In genomic region chr2:74199871-74200305, GRCh38 we compare ENCODE assay signal across 8 cellular contexts. TPM values are rescaled to one million over a fixed set of nuclear protein-coding genes. Genes with fewer than 3 reads are reported as not detected.
A peak's percentile ranks its signal among the peaks of the same experiment; 100 is the strongest.
DNase-seq lines count a peak whose midpoint lies in the region; ATAC-seq and TF ChIP-seq lines count a peak whose summit lies in the region.

No MANE protein-coding gene starts in this region.

- H3K4me3 ChIP-seq in MG63: peak overlapping the region; percentile 100
- H3K4me3 ChIP-seq in mesodermal cell (ENCODE audit: extremely low read depth, insufficient read depth, low read length, poor library complexity, severe bottlenecking): peak overlapping the region; percentile 87
- no peak overlapping the region for H3K4me3 ChIP-seq in thyroid gland (replicated peaks in 1 of 3)
- peak overlapping the region in 1 of 2 donors; percentile 82 for H3K4me3 ChIP-seq in prostate gland

- no peak for ATAC-seq in CD4-positive, alpha-beta T cell (ENCODE audit: poor library complexity)
- no peak for ATAC-seq in HG02938 (IDR thresholded peaks at IDR 0.05; ENCODE audit: unreplicated experiment)

- no peak for TF ChIP-seq CTCF in CD4-positive, alpha-beta T cell (IDR thresholded peaks at IDR 0.05)
- no peak for TF ChIP-seq CTCF in thyroid gland (IDR thresholded peaks at IDR 0.05)
- no peak for TF ChIP-seq CTCF in prostate gland (IDR thresholded peaks at IDR 0.05)

- H3K27ac ChIP-seq in CD4-positive, alpha-beta T cell (ENCODE audit: low read depth, low read length): no peak overlapping the region
- H3K27ac ChIP-seq in mesodermal cell (ENCODE audit: low read depth, low read length, severe bottlenecking) (peak overlapping the region; percentile 100), thyroid gland (no peak overlapping the region), prostate gland (peak overlapping the region in 1 of 2 donors; percentile 2)

- peaks cover 40% of the 10 kb centered on the region for H3K4me1 Mint-ChIP-seq in CD4-positive, alpha-beta T cell (ENCODE audit: low read depth)

- no peaks in the 10 kb centered on the region for H3K27me3 Mint-ChIP-seq in CD4-positive, alpha-beta T cell

- CTCF ChIA-PET in CD4-positive, alpha-beta T cell (lab: Charles Lee): interaction anchor here (0.9 to 3.8 kb wide), 3 partner anchors 12 to 74 kb away, joined by 4 to 35 read pairs (median 5); partner anchors contain the start of gene MOB1A

- peaks cover 54% of the 10 kb centered on the region for H3K36me3 ChIP-seq in MG63
- peaks cover 39% of the 10 kb centered on the region for H3K36me3 ChIP-seq in mesodermal cell (ENCODE audit: control insufficient read depth, insufficient read depth, low read length)
- no peaks in the 10 kb centered on the region for H3K36me3 ChIP-seq in thyroid gland
- H3K36me3 ChIP-seq in prostate gland: no peaks in the 10 kb centered on the region

- H3K9me3 Mint-ChIP-seq in CD4-positive, alpha-beta T cell: no peaks in the 10 kb centered on the region

- H3K4me3 Mint-ChIP-seq in CD4-positive, alpha-beta T cell: peak overlapping the region; percentile 94

- no peaks in the 10 kb centered on the region for H3K9me3 ChIP-seq in CD4-positive, alpha-beta T cell (ENCODE audit: control insufficient read depth, low read length)
- H3K9me3 ChIP-seq in MG63 (no peaks in the 10 kb centered on the region), mesodermal cell (ENCODE audit: control insufficient read depth, low read length) (no peaks in the 10 kb centered on the region), thyroid gland (no peaks in the 10 kb centered on the region), prostate gland (no peaks in the 10 kb centered on the region)

- H3K27ac Mint-ChIP-seq in CD4-positive, alpha-beta T cell: peak overlapping the region; percentile 93

- WGBS in mesodermal cell (ENCODE audit: insufficient coverage in 2 of 2), 2 experiments: 7 to 13% methylated on average over 6 to 8 of the region's 8 CpGs
- WGBS in thyroid gland, 2 donors: 49 to 55% methylated on average over 8 of the region's 8 CpGs
- WGBS in prostate gland: 57% methylated on average over 8 of the region's 8 CpGs

- TF ChIP-seq POLR2A in thyroid gland (IDR thresholded peaks at IDR 0.05): no peak
- TF ChIP-seq POLR2A in prostate gland (IDR thresholded peaks at IDR 0.05): no peak

- POLR2A ChIA-PET in CD4-positive, alpha-beta T cell (lab: Charles Lee): interaction anchor here (0.5 to 5.0 kb wide), 5 partner anchors 16 to 311 kb away, joined by 3 to 105 read pairs (median 5); partner anchors contain the start of genes MOB1A and WBP1

- H3K36me3 Mint-ChIP-seq in CD4-positive, alpha-beta T cell (ENCODE audit: low read depth): peaks cover 9% of the 10 kb centered on the region

- no peaks in the 10 kb centered on the region for H3K27me3 ChIP-seq in CD4-positive, alpha-beta T cell (ENCODE audit: control insufficient read depth, insufficient read depth, low read length)
- H3K27me3 ChIP-seq in MG63 (no peaks in the 10 kb centered on the region), thyroid gland (no peaks in the 10 kb centered on the region), prostate gland (replicated peaks; ENCODE audit: insufficient read depth) (no peaks in the 10 kb centered on the region)

- no peak for DNase-seq in CD4-positive, alpha-beta T cell
- no peak for DNase-seq in MG63
- DNase-seq in astrocyte of the hippocampus (ENCODE audit: low read depth, low spot score): peak; percentile 18
- DNase-seq in thyroid gland: no peak
- no peak for DNase-seq in NCI-H1092 treated with DMSO at 0.1 percent for 48 hours (lab: John Stamatoyannopoulos, UW)
- DNase-seq in prostate gland (ENCODE audit: low spot score): no peak

- intact Hi-C loops in CD4-positive, alpha-beta T cell (cut with DNase I, micrococcal nuclease): loop anchor here in 1 of 2 experiments (1.0 to 2.0 kb wide), 2 partner anchors 22 to 193 kb away; partner anchors contain the start of gene MOB1A
- intact Hi-C loops in thyroid gland (cut with DNase I) (no loop called here), prostate gland (cut with DNase I) (no loop called here)

- H3K4me1 ChIP-seq in mesodermal cell (ENCODE audit: control insufficient read depth, insufficient read depth, low read length, poor library complexity, severe bottlenecking) (peaks cover 8% of the 10 kb centered on the region), thyroid gland (peaks cover 3 to 8% of the 10 kb centered on the region in 2 donors), prostate gland (replicated peaks) (peaks cover 4% of the 10 kb centered on the region)

RNA-seq across cellular contexts. Expression of gene MTHFD2, which starts 1.5 kb away (rescaled TPM):
- total RNA-seq in CD4-positive, alpha-beta T cell: 10 to 100 TPM; 18.6 to 21.6 TPM
- total RNA-seq in MG63 (2014; rRNA removed; shearing (Covaris generic); ENCODE audit: low replicate concordance): 445 and 448 TPM in 2 replicates
- 167 TPM for polyA plus RNA-seq in mesodermal cell (2013, experiment 1 of 2)
- 190 TPM for polyA plus RNA-seq in mesodermal cell (2013, experiment 2 of 2)
- total RNA-seq in thyroid gland (10 to 100 TPM in 3 of 4 donors, 1 to 10 TPM in 1; 9.0 to 34.8 (median 20.9) TPM), prostate gland (10 to 100 TPM; 16.9 to 25.6 TPM)

RNA-seq across cellular contexts. Expression of gene MOB1A, which starts 21.2 kb away (rescaled TPM):
- total RNA-seq in CD4-positive, alpha-beta T cell: 100 to 1,000 TPM; 150 to 159 TPM
- total RNA-seq in MG63 (2014; rRNA removed; shearing (Covaris generic); ENCODE audit: low replicate concordance): 95.6 and 187 TPM in 2 replicates
- 67.6 TPM for polyA plus RNA-seq in mesodermal cell (2013, experiment 1 of 2)
- polyA plus RNA-seq in mesodermal cell (2013, experiment 2 of 2): 69.7 TPM
- total RNA-seq in thyroid gland (100 to 1,000 TPM in 3 of 4 donors, 10 to 100 TPM in 1; 92.4 to 117 (median 106) TPM), prostate gland (10 to 100 TPM; 71.3 to 72.0 TPM)

RNA-seq across cellular contexts. Expression of gene BOLA3, which starts 52.2 kb away (rescaled TPM):
- 10 to 100 TPM; 11.4 to 12.9 TPM for total RNA-seq in CD4-positive, alpha-beta T cell
- total RNA-seq in MG63 (2014; rRNA removed; shearing (Covaris generic); ENCODE audit: low replicate concordance): 132 and 206 TPM in 2 replicates
- polyA plus RNA-seq in mesodermal cell (2013, experiment 1 of 2): 63.5 TPM
- polyA plus RNA-seq in mesodermal cell (2013, experiment 2 of 2): 67.9 TPM
- total RNA-seq in thyroid gland (10 to 100 TPM; 16.4 to 94.2 (median 78.6) TPM), prostate gland (10 to 100 TPM; 50.0 to 77.5 TPM)

Comparison
In these comparisons a context has a peak if more than half of its experiments do, and no peak if none do; other contexts are left out.
1. H3K4me3 ChIP-seq: peak in MG63 (single experiment) and mesodermal cell (single experiment); none in thyroid gland (0 of 3).
2. RNA of gene MTHFD2, which starts 1.5 kb away (total RNA-seq): 445 to 448 TPM in MG63; 9.0 to 34.8 TPM in thyroid gland, 16.9 to 25.6 TPM in prostate gland and 18.6 to 21.6 TPM in CD4-positive, alpha-beta T cell; every median in the first group is over 10 times any median in the second.